ENCODE assay signal across 13 cellular contexts in the genomic region with DNA sequence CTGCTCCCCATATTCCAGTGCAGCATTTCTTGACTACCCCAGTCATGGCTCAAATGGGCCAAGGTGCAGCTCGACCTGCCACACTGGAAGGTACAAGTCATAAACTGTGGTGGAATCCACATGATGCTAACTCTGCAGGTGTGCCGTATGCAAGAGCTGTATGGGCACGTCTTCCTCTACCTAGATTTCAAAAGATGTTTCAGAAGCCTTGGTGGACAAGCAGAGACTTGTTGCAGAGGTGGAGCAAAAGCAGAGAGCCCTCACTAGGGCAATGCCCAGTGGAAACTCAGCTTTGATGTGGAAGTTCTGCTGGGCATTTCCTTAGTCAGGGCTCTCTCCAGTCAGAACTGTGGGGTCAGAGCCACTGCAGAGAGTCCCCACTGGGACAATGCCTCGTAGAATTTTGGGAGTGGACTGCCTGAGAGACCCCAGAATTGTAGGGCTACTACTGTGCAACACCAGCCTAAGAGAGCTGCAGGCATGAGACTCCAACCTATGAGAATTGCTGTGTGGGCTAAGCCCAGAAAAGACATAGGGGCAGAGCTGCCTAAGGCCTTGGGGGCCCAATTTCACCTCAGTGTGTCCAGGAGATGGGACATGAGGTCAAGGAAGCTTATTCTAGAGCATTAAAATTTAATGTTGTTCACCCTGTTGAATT.
"Had no signal": no experiment of that assay in that cellular context is flagged by ENCODE, and none has a peak within 500 bp of the region (broad histone marks: within the 10 kb centered on the region; RNA-seq: fewer than 3 reads in every experiment).

No MANE protein-coding gene starts in this region.

- H3K4me3 ChIP-seq: left ventricle myocardium inferior, pancreas, tibial artery had no signal

- H3K27ac ChIP-seq: left ventricle myocardium inferior, pancreas had no signal

- DNase-seq: activated CD4-positive, alpha-beta memory T cell treated with anti-CD3 and anti-CD28 coated beads for 36 hours; activated effector memory CD4-positive, alpha-beta T cell treated with anti-CD3 and anti-CD28 coated beads, Interleukin-2, amount 50 U/mL, for 16 hours; activated T-cell treated with anti-CD3 and anti-CD28 coated beads, Interleukin-2, amount 50 U/mL, for 4 hours; amniotic stem cell; kidney; left ventricle myocardium inferior; pancreas; stimulated activated CD4-positive, alpha-beta T cell treated with anti-CD3 and anti-CD28 coated beads, Interleukin-15, amount 100 ng/mL, for 24 hours; stimulated activated CD4-positive, alpha-beta T cell treated with anti-CD3 and anti-CD28 coated beads, Interleukin-4, amount 100 ng/mL, for 4 hours; tibial artery had no signal

- H3K27me3 ChIP-seq: brain microvascular endothelial cell, tibial artery had no signal

- H3K9me3 ChIP-seq: left ventricle myocardium inferior, pancreas, tibial artery had no signal

- ATAC-seq: activated CD4-positive, CD25-positive, alpha-beta regulatory T cell treated with anti-CD3 and anti-CD28 coated beads, Interleukin-2, amount 50 U/mL, for 24 hours; activated naive CD4-positive, alpha-beta T cell treated with anti-CD3 and anti-CD28 coated beads, Interleukin-2, amount 50 U/mL, for 72 hours; activated T-cell treated with anti-CD3 and anti-CD28 coated beads, Interleukin-2, amount 50 U/mL, for 4 hours; pancreas had no signal

- H3K4me1 ChIP-seq: left ventricle myocardium inferior, pancreas had no signal

- H3K36me3 ChIP-seq: brain microvascular endothelial cell, left ventricle myocardium inferior, pancreas, tibial artery had no signal
